Comparison of ENCODE assay signal across 10 cellular contexts in genomic region chr6:89313006-89313405, GRCh38. TPM values are rescaled to one million over a fixed set of nuclear protein-coding genes. Genes with fewer than 3 reads are reported as not detected.
DNase-seq lines count a peak whose midpoint lies in the region; ATAC-seq, FAIRE-seq and TF ChIP-seq lines count a peak whose summit lies in the region.
"Had no signal": no experiment of that assay in that cellular context is flagged by ENCODE, and none has a peak within 500 bp of the region (broad histone marks: within the 10 kb centered on the region; RNA-seq: fewer than 3 reads in every experiment).

No MANE protein-coding gene starts in this region.

- H3K9me3 ChIP-seq in left ventricle myocardium inferior (replicated peaks) (no peaks in the 10 kb centered on the region), stomach (no peaks in the 10 kb centered on the region)

- DNase-seq in H54 (ENCODE audit: insufficient read length, low spot score) (peak; percentile 39), amniotic stem cell (lab: John Stamatoyannopoulos, UW) (peak; percentile 82), left ventricle myocardium inferior (no peak), stomach (no peak), NCI-H1930 (lab: John Stamatoyannopoulos, UW) (no peak), SHP77 treated with DMSO at 0.1 percent for 48 hours (lab: John Stamatoyannopoulos, UW) (no peak)
- DNase-seq: stimulated activated CD4-positive, alpha-beta T cell treated with anti-CD3 and anti-CD28 coated beads, Interleukin-4, amount 100 ng/mL, for 4 hours; T-helper 17 cell had no signal

- H3K27me3 ChIP-seq in left ventricle myocardium inferior (ENCODE audit: low read depth) (no peaks in the 10 kb centered on the region), stomach (no peaks in the 10 kb centered on the region)

- H3K36me3 ChIP-seq in left ventricle myocardium inferior (no peaks in the 10 kb centered on the region), stomach (peaks cover 0 to 9% (median 8%) of the 10 kb centered on the region in 4 donors)

- ATAC-seq in HG02678 (IDR thresholded peaks at IDR 0.05; ENCODE audit: unreplicated experiment) (no peak), HG02852 (IDR thresholded peaks at IDR 0.05; ENCODE audit: unreplicated experiment) (no peak)
- ATAC-seq: T-helper 17 cell had no signal

- 20 to 46% (median 35%) methylated on average over 1 of the region's 1 CpG for WGBS in stomach, 5 donors

- peak overlapping the region; percentile 85 for H3K27ac ChIP-seq in left ventricle myocardium inferior (replicated peaks)
- H3K27ac ChIP-seq in stomach = peak overlapping the region in 4 of 5 donors; percentile 55 to 75 (median 70)

- intact Hi-C loops in left ventricle myocardium inferior (cut with micrococcal nuclease) (loop anchor here (10.0 kb wide), 1 partner anchor 52 kb away; no protein-coding TSS in a partner anchor), stomach (cut with DNase I; ENCODE audit: low total_unique reads) (loop anchor here (10.0 kb wide), 1 partner anchor 52 kb away; no protein-coding TSS in a partner anchor)

- TF ChIP-seq CTCF in left ventricle myocardium inferior (IDR thresholded peaks at IDR 0.05; ENCODE audit: borderline replicate concordance) (no peak), stomach (IDR thresholded peaks at IDR 0.05) (no peak)

- peak; percentile 76 for FAIRE-seq in H54 (lab: Jason Lieb, UNC)

- TF ChIP-seq POLR2A in H54 (IDR thresholded peaks at IDR 0.05; ENCODE audit: low read depth, low read length) (no peak), stomach (IDR thresholded peaks at IDR 0.05) (no peak)

- H3K4me1 ChIP-seq in left ventricle myocardium inferior = peaks cover 42% of the 10 kb centered on the region
- peaks cover 16 to 32% (median 21%) of the 10 kb centered on the region in 4 donors for H3K4me1 ChIP-seq in stomach

- no peak for TF ChIP-seq EP300 in stomach (IDR thresholded peaks at IDR 0.05)

- H3K4me3 ChIP-seq in left ventricle myocardium inferior (no peak overlapping the region), stomach (no peak overlapping the region)

RNA-seq across cellular contexts. Expression of gene GABRR2, which starts 2.1 kb away (rescaled TPM):
- 0.69 TPM for total RNA-seq in left ventricle myocardium inferior
- 1 to 10 TPM in 1 of 5 donors, under 1 TPM in 1, not detected in 3; 0.73 to 7.6 TPM for total RNA-seq in stomach
- under 1 TPM in 1 of 3 donors, not detected in 2; 0.15 TPM for polyA plus RNA-seq in stomach

RNA-seq across cellular contexts. Expression of gene UBE2J1, which starts 39.5 kb away (rescaled TPM):
- total RNA-seq in left ventricle myocardium inferior (13.1 TPM), stomach (10 to 100 TPM in 4 of 5 donors, 1 to 10 TPM in 1; 5.2 to 58.6 (median 12.5) TPM)
- 10 to 100 TPM; 17.7 to 48.7 (median 30.3) TPM for polyA plus RNA-seq in stomach

Comparison
In these comparisons a context has a peak if more than half of its experiments do, and no peak if none do; other contexts are left out.
1. DNase-seq: peak in H54 (single experiment) and amniotic stem cell (single experiment); none in left ventricle myocardium inferior (single experiment), stomach (single experiment), NCI-H1930 (0 of 2) and SHP77 treated with DMSO at 0.1 percent for 48 hours (single experiment).